1 cellular context compared by ENCODE assay signal in genomic region chr20:64131406-64131805, GRCh38.
TF ChIP-seq lines count a peak whose summit lies in the region.

No MANE protein-coding gene starts in this region.

TF ChIP-seq in K562, 482 proteins besides CTCF, POLR2A, EP300 and RAD21:
- TF ChIP-seq SOX6 (IDR thresholded peaks at IDR 0.05) (no peak), ZBTB11 (CRISPR knock-in tag; IDR thresholded peaks at IDR 0.05) (no peak), TRIM24 (IDR thresholded peaks at IDR 0.05) (no peak), ZC3H8 (IDR thresholded peaks at IDR 0.05) (no peak), POLR3G (IDR thresholded peaks at IDR 0.05; ENCODE audit: extremely low read depth, insufficient read length, insufficient replicate concordance) (no peak), CGGBP1 (CRISPR knock-in tag; IDR thresholded peaks at IDR 0.05) (no peak), ELK3 (CRISPR knock-in tag; IDR thresholded peaks at IDR 0.05) (no peak), MEF2D (tag; conservative IDR thresholded peaks at IDR 0.05; ENCODE audit: low read depth) (no peak), ZNF436 (CRISPR knock-in tag; IDR thresholded peaks at IDR 0.05) (no peak), CBFA2T2 (conservative IDR thresholded peaks at IDR 0.05) (no peak), NFE2L1 (tag; IDR thresholded peaks at IDR 0.05; ENCODE audit: borderline replicate concordance, low read depth) (no peak), MEF2A (IDR thresholded peaks at IDR 0.05; ENCODE audit: control insufficient read depth, low read depth, low read length) (no peak), ZKSCAN8 (CRISPR knock-in tag; IDR thresholded peaks at IDR 0.05) (no peak)
